14 cellular contexts compared by ENCODE assay signal in the genomic region with DNA sequence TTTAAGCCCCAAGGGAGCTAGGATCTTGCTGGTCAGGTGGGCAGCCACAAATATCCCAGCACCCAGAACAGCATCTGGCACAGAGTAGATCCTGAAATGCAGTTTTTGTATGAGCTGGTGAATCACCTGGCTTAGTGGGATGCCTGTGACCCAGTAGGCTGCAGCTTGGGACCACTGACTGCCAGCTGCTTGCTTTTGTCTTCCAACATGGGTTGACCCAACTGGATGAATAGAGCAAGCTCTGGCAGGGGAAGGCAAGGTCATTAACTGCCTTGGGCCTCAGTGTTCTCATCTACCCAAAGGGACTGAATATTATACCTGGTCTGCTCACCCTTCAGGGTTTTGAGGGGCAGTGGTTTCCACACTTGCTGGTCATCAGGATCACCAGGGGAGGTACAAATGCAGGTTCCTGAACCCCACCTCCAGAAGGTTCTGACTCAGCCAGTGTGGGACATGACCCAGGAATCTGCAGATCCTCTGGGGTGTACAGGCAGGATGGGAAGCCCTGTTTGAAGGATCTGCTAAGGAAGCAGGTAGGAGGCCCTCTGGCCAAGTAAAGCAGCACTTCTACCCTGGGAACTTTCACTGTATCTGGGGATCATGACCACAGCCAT.
"Had no signal": no experiment of that assay in that cellular context is flagged by ENCODE, and none has a peak within 500 bp of the region (broad histone marks: within the 10 kb centered on the region; RNA-seq: fewer than 3 reads in every experiment).

No MANE protein-coding gene starts in this region.

- H3K27ac ChIP-seq: brain microvascular endothelial cell, left lung, pancreas, SK-N-MC, skin epidermis, tibial artery had no signal

- H3K4me3 ChIP-seq: left lung, pancreas, SK-N-MC, skin epidermis, tibial artery had no signal

- H3K36me3 ChIP-seq: left lung, pancreas had no signal

- H3K9me3 Mint-ChIP-seq: activated naive CD8-positive, alpha-beta T cell treated with anti-CD3 and anti-CD28 coated beads for 36 hours; memory B cell; nephron had no signal

- ATAC-seq: left lung, pancreas had no signal

- H3K27ac Mint-ChIP-seq: activated naive CD8-positive, alpha-beta T cell treated with anti-CD3 and anti-CD28 coated beads for 36 hours; memory B cell had no signal

- DNase-seq: activated CD4-positive, alpha-beta T cell treated with anti-CD3 and anti-CD28 coated beads, Interleukin-2, amount 50 U/mL, for 1 hour; activated naive CD8-positive, alpha-beta T cell treated with anti-CD3 and anti-CD28 coated beads for 36 hours; brain microvascular endothelial cell; foreskin melanocyte; pancreas; retina; T-helper 1 cell had no signal

- H3K4me3 Mint-ChIP-seq: activated naive CD8-positive, alpha-beta T cell treated with anti-CD3 and anti-CD28 coated beads for 36 hours; memory B cell; nephron had no signal

- FAIRE-seq: endothelial cell of umbilical vein, pancreas had no signal

- H3K9me3 ChIP-seq: left lung, pancreas, tibial artery had no signal

- H3K27me3 ChIP-seq: brain microvascular endothelial cell, left lung, pancreas, tibial artery had no signal

- H3K4me1 ChIP-seq: left lung, pancreas had no signal

- H3K36me3 Mint-ChIP-seq: activated naive CD8-positive, alpha-beta T cell treated with anti-CD3 and anti-CD28 coated beads for 36 hours; memory B cell had no signal

- H3K27me3 Mint-ChIP-seq: activated naive CD8-positive, alpha-beta T cell treated with anti-CD3 and anti-CD28 coated beads for 36 hours had no signal
